ENCODE assay signal across 5 cellular contexts in genomic region chr11:12426176-12426575, GRCh38. TPM values are rescaled to one million over a fixed set of nuclear protein-coding genes. Genes with fewer than 3 reads are reported as not detected.
"Had no signal": no experiment of that assay in that cellular context is flagged by ENCODE, and none has a peak within 500 bp of the region (broad histone marks: within the 10 kb centered on the region; RNA-seq: fewer than 3 reads in every experiment).

No MANE protein-coding gene starts in this region.

- H3K4me1 Mint-ChIP-seq: GM23338, H9 had no signal

- DNase-seq: H9, HCEC 1CT, IMR-90 had no signal

- H3K4me2 ChIP-seq: GM23338 had no signal

- H2AFZ ChIP-seq: GM23338 had no signal

- H3K9me3 Mint-ChIP-seq: GM23338, H9 had no signal

- H3K4me3 Mint-ChIP-seq: GM23338, H9 had no signal

- ATAC-seq: GM23338, K562 had no signal

- H3K27ac Mint-ChIP-seq: GM23338, H9 had no signal

- H3K4me3 ChIP-seq: GM23338, K562 had no signal

RNA-seq across cellular contexts. Expression of gene PARVA, which starts 48.8 kb away (rescaled TPM):
- polyA plus RNA-seq: K562 had no signal
